In genomic region chr5:29150840-29151239, GRCh38 we compare ENCODE assay signal across 1 cellular context.
TF ChIP-seq lines count a peak whose summit lies in the region.

No MANE protein-coding gene starts in this region.

TF ChIP-seq in WTC11, 78 proteins besides CTCF, POLR2A, EP300 and RAD21 (continued from another document):
- no peak for TF ChIP-seq ZNF263 (CRISPR knock-in tag; IDR thresholded peaks at IDR 0.05; ENCODE audit: low read depth)
TF ChIP-seq in WTC11: peak in this region for 0.
